22 cellular contexts compared by ENCODE assay signal in genomic region chr7:106276513-106276912, GRCh38.
"Had no signal": no experiment of that assay in that cellular context is flagged by ENCODE, and none has a peak within 500 bp of the region (broad histone marks: within the 10 kb centered on the region; RNA-seq: fewer than 3 reads in every experiment).

No MANE protein-coding gene starts in this region.

- H3K9me3 Mint-ChIP-seq: activated naive CD4-positive, alpha-beta T cell treated with anti-CD3 and anti-CD28 coated beads, Interleukin-2, amount 50 U/mL, for 72 hours; IgD-negative memory B cell; WTC11 had no signal

- H3K27ac ChIP-seq: brain microvascular endothelial cell, cardiac muscle cell had no signal

- H3K27ac Mint-ChIP-seq: activated CD8-positive, alpha-beta memory T cell treated with anti-CD3 and anti-CD28 coated beads, Interleukin-2, amount 10 ng/mL, durations not matched to agents 7 days and 5 days; WTC11 had no signal

- H3K27me3 ChIP-seq: brain microvascular endothelial cell, cardiac muscle cell had no signal

- DNase-seq: activated CD4-positive, alpha-beta T cell treated with anti-CD3 and anti-CD28 coated beads, Interleukin-2, amount 10 ng/mL, durations not matched to agents 24 days and 14 days; activated CD4-positive, CD25-positive, alpha-beta regulatory T cell treated with anti-CD3 and anti-CD28 coated beads, Interleukin-2, amount 50 U/mL, for 72 hours; activated CD8-positive, alpha-beta memory T cell treated with anti-CD3 and anti-CD28 coated beads, Interleukin-2, amount 10 ng/mL, durations not matched to agents 7 days and 5 days; activated gamma-delta T cell; brain microvascular endothelial cell; KG1; NCI-H1092; NCI-H1417; NCI-H1694; NCI-H2029; NCI-H2107; NCI-H345; NCI-H510A; NCI-H526 treated with DMSO at 0.1 percent for 48 hours; NCI-H82; SIG-M5; T-helper 17 cell; T-helper 9 cell had no signal

- ATAC-seq: activated CD8-positive, alpha-beta memory T cell treated with anti-CD3 and anti-CD28 coated beads, Interleukin-2, amount 10 ng/mL, durations not matched to agents 7 days and 5 days; activated naive CD4-positive, alpha-beta T cell treated with anti-CD3 and anti-CD28 coated beads, Interleukin-2, amount 50 U/mL, for 72 hours; T-helper 17 cell; WTC11 had no signal

- H3K27me3 Mint-ChIP-seq: activated CD4-positive, alpha-beta T cell treated with anti-CD3 and anti-CD28 coated beads, Interleukin-2, amount 10 ng/mL, durations not matched to agents 24 days and 14 days; activated CD8-positive, alpha-beta memory T cell treated with anti-CD3 and anti-CD28 coated beads, Interleukin-2, amount 10 ng/mL, durations not matched to agents 7 days and 5 days; IgD-negative memory B cell; T-helper 17 cell had no signal

- H3K4me3 Mint-ChIP-seq: activated CD8-positive, alpha-beta memory T cell treated with anti-CD3 and anti-CD28 coated beads, Interleukin-2, amount 10 ng/mL, durations not matched to agents 7 days and 5 days; IgD-negative memory B cell; T-helper 17 cell; WTC11 had no signal

- H3K4me3 ChIP-seq: cardiac muscle cell had no signal
